1 cellular context compared by ENCODE assay signal in the genomic region with DNA sequence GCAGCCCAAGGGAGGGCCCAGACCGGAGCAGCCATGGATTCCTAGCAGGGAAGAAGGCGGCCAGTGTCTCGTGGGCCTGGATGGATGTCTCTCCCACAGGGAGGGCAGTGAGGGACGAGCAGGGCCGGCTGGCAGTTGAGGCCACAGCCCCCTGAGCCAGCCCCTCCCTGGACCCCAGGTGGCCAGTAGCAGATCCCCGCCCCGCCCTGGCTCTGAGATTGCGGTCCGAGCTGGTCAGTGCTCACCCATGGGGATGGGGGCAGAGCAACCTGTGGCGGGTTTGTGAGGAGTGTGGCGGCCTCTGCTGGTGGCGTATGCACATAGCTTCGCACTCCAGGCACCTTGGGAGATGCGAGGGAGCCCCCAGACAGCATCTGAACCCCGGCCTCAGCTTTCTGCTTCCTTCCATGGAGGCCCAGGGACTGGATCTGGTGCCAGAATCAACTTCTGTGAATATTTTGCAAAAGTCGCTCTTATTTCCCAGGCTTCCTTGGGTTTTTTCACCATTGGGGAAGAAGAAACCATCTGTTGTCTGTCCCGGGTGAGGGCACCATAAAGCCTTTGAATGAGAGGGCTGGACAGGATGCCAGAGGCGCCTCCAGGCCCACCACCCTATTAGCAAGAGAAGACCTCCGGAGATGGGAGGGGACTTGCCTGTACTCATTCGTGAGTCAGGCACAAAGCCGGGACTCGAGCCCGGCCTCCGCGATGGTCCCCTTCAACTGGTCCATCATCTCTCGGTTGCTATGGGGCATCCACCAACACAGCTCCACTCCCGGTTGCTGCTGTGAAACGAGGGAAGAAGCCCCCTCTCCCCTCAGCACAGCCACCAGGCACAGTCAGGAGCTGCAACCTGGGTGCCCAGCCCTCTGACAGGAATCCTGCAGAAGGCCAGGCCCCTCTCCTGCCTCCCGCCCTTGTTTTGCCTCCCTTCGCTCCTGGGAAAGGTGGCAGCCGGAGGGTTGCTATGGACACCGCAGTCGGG.
TF ChIP-seq lines count a peak whose summit lies in the region.

No MANE protein-coding gene starts in this region.

TF ChIP-seq in WTC11, 78 proteins besides CTCF, POLR2A, EP300 and RAD21 (continued from another document):
- TF ChIP-seq ZSCAN18 (CRISPR knock-in tag; IDR thresholded peaks at IDR 0.05) = no peak
TF ChIP-seq in WTC11: peak in this region for 1.
